18 cellular contexts compared by ENCODE assay signal in genomic region chr9:125884196-125884595, GRCh38.
"Had no signal": no experiment of that assay in that cellular context is flagged by ENCODE, and none has a peak within 500 bp of the region (broad histone marks: within the 10 kb centered on the region; RNA-seq: fewer than 3 reads in every experiment).

No MANE protein-coding gene starts in this region.

- DNase-seq: activated CD4-positive, alpha-beta T cell treated with anti-CD3 and anti-CD28 coated beads, Interleukin-2, amount 50 U/mL, for 4 hours; activated effector memory CD4-positive, alpha-beta T cell treated with anti-CD3 and anti-CD28 coated beads, Interleukin-2, amount 50 U/mL, for 16 hours; activated naive CD4-positive, alpha-beta T cell treated with anti-CD3 and anti-CD28 coated beads, Interleukin-2, amount 50 U/mL, for 16 hours; activated T-cell treated with anti-CD3 and anti-CD28 coated beads, Interleukin-2, amount 50 U/mL, for 72 hours; cerebellar nuclear complex; cortex of kidney; effector CD8-positive, alpha-beta T cell; immature natural killer cell; mesenchymal stem cell; natural killer cell; pancreas; stimulated activated naive CD8-positive, alpha-beta T cell treated with anti-CD3 and anti-CD28 coated beads, Interleukin-15, Interleukin-2, amounts not matched to agents 100 U/mL and 50 U/mL, for 24 hours; T-helper 17 cell; transverse colon had no signal

- H3K9me3 ChIP-seq: ascending aorta, breast epithelium, neutrophil, pancreas, transverse colon had no signal

- ATAC-seq: activated T-cell treated with anti-CD3 and anti-CD28 coated beads, Interleukin-2, amount 50 U/mL, for 72 hours; esophagus mucosa; natural killer cell; pancreas; stimulated activated naive CD8-positive, alpha-beta T cell treated with anti-CD3 and anti-CD28 coated beads, Interleukin-15, Interleukin-2, amounts not matched to agents 100 U/mL and 50 U/mL, for 24 hours; T-helper 17 cell had no signal

- FAIRE-seq: pancreas had no signal

- H3K36me3 ChIP-seq: ascending aorta, breast epithelium, neutrophil, pancreas, transverse colon had no signal

- H3K27me3 ChIP-seq: ascending aorta, breast epithelium, pancreas had no signal

- H3K27ac ChIP-seq: ascending aorta, breast epithelium, neutrophil, pancreas had no signal

- H3K4me3 ChIP-seq: ascending aorta, breast epithelium, pancreas, transverse colon had no signal

- H3K4me1 ChIP-seq: ascending aorta, breast epithelium had no signal
